ENCODE assay signal across 8 cellular contexts in the genomic region with DNA sequence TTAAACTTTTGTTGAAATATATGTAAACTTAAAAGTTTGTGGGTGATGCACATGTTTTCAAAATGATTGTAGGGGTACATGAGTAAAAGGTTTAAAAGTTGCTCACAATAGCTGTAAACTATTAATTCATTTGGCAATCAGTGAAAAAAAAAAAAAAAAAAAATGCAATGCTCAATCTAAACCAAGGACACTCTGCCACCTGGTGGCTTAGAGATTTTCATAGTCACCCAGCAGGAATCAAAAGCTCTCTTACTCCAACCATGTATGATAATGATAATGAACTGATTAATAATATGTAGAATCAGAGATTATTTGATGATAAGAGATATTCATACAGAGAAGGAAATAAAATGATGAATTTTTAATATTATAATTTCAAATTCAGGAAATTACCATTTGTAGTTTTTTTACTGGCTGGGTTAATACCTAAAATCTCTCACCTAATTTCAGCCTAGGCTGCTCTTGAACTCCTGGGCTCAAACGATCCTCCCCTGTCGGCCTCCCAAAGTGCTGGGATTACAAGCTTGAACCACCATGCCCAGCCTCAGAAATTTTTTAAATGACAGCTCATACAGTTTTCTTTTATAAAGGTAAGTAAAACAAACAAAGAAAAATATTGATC. TPM values are rescaled to one million over a fixed set of nuclear protein-coding genes. Genes with fewer than 3 reads are reported as not detected.
DNase-seq lines count a peak whose midpoint lies in the region; ATAC-seq and TF ChIP-seq lines count a peak whose summit lies in the region.

No MANE protein-coding gene starts in this region.

- ATAC-seq in HG02938 (IDR thresholded peaks at IDR 0.05; ENCODE audit: unreplicated experiment) (no peak), HG02870 (IDR thresholded peaks at IDR 0.05; ENCODE audit: unreplicated experiment) (no peak), GM21576 (IDR thresholded peaks at IDR 0.05; ENCODE audit: unreplicated experiment) (no peak)

- no peak overlapping the region for H3K4me3 ChIP-seq in GM12864 (ENCODE audit: low read depth, low read length)

- peak; percentile 46 for TF ChIP-seq CTCF in GM12864 (IDR thresholded peaks at IDR 0.05; ENCODE audit: low read depth, low read length, missing control alignments)

- DNase-seq in AG20443 (ENCODE audit: low spot score): peak; percentile 41
- DNase-seq in GM12864 (ENCODE audit: low read depth): no peak
- DNase-seq in NCI-H460 (ENCODE audit: extremely low read depth, low read depth): peak; percentile 39
- peak; percentile 30 for DNase-seq in cerebellum (ENCODE audit: low spot score)
- DNase-seq in lung microvascular endothelial cell (ENCODE audit: low read depth in 2 of 2): peak; percentile 55 to 72

RNA-seq across cellular contexts. Expression of gene SLC25A4, which starts 46.9 kb away (rescaled TPM):
- total RNA-seq in NCI-H460 (2014; rRNA removed; shearing (Covaris generic)): 15.3 and 16.9 TPM in 2 replicates
- 13.4 and 18.3 TPM in 2 replicates for polyA plus RNA-seq in NCI-H460 (2014; cell fraction: nucleus; rRNA removed)
- total RNA-seq in cerebellum (25.3 TPM), lung microvascular endothelial cell (5.2 and 6.3 TPM in 2 replicates)
